Comparison of ENCODE assay signal across 8 cellular contexts in the genomic region with DNA sequence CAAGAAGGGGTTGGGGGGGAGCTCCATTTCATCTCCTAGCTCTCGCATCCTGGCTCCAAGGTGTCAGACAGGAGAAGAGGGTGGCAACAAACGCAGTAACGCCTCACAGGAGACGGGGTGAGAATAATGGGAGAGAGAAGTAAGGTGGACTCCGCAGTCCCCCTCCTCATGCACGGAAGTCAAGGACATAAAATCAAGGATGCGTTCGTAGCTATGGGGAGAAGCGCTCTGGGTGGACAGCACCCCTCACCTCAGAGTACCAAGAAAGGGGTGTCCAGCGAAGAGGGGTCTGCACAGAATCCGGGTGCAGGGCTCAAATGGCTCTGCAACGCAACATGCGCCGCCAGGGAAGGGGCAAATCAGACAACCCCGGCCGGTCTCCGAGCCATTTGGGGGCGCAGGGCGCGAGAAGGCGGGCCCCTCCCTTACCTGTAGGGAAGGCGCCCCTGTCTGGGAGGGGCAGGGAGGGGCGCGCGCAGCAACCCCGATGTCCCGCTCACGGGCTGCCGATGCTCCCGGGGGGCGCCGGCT. TPM values are rescaled to one million over a fixed set of nuclear protein-coding genes. Genes with fewer than 3 reads are reported as not detected.
DNase-seq lines count a peak whose midpoint lies in the region; ATAC-seq and TF ChIP-seq lines count a peak whose summit lies in the region.

No MANE protein-coding gene starts in this region.

- H3K27me3 ChIP-seq in BLaER1 (no peaks in the 10 kb centered on the region), MG63 (no peaks in the 10 kb centered on the region), body of pancreas (no peaks in the 10 kb centered on the region), mesendoderm (ENCODE audit: insufficient read depth, low read length, poor library complexity) (no peaks in the 10 kb centered on the region), upper lobe of left lung (no peaks in the 10 kb centered on the region)

- peak; percentile 19 for ATAC-seq in GM21447 (IDR thresholded peaks at IDR 0.05; ENCODE audit: unreplicated experiment)
- no peak for ATAC-seq in body of pancreas
- ATAC-seq in upper lobe of left lung (ENCODE audit: low FRiP score in 2 of 2) = no peak
- ATAC-seq in omental fat pad (ENCODE audit: low FRiP score) = no peak
- no peak for ATAC-seq in HG03095 (IDR thresholded peaks at IDR 0.05; ENCODE audit: unreplicated experiment)

- H3K56ac ChIP-seq in mesendoderm (ENCODE audit: low read length) = peak overlapping the region; percentile 89

- TF ChIP-seq POLR2A in body of pancreas (IDR thresholded peaks at IDR 0.05) = no peak
- TF ChIP-seq POLR2A in upper lobe of left lung (IDR thresholded peaks at IDR 0.05) = no peak

- TF ChIP-seq CTCF in body of pancreas (IDR thresholded peaks at IDR 0.05) (no peak), upper lobe of left lung (IDR thresholded peaks at IDR 0.05) (no peak), omental fat pad (IDR thresholded peaks at IDR 0.05) (no peak)

- peak overlapping the region; percentile 11 for H2BK120ac ChIP-seq in mesendoderm (ENCODE audit: low read depth, low read length)

- peaks cover 23% of the 10 kb centered on the region for H3K79me2 ChIP-seq in mesendoderm (ENCODE audit: control insufficient read depth, insufficient read depth, low read length)

- H3K4me2 ChIP-seq in BLaER1 (peak overlapping the region; percentile 95), mesendoderm (ENCODE audit: low read length) (peak overlapping the region; percentile 77)

- H2BK15ac ChIP-seq in mesendoderm (replicated peaks; ENCODE audit: low read depth) = no peak overlapping the region

- peak overlapping the region; percentile 99 for H3K4me3 ChIP-seq in BLaER1
- H3K4me3 ChIP-seq in MG63 = peak overlapping the region; percentile 61
- peak overlapping the region; percentile 43 to 77 for H3K4me3 ChIP-seq in body of pancreas
- H3K4me3 ChIP-seq in mesendoderm (ENCODE audit: low read length) = peak overlapping the region; percentile 70
- H3K4me3 ChIP-seq in upper lobe of left lung = peak overlapping the region; percentile 78 to 97 (median 90)

- no peak overlapping the region for H4K5ac ChIP-seq in mesendoderm (ENCODE audit: low read length)

- no peak overlapping the region for H2BK5ac ChIP-seq in mesendoderm (ENCODE audit: low read length)

- H3K27ac ChIP-seq in BLaER1 (peak overlapping the region; percentile 99), body of pancreas (peak overlapping the region; percentile 75 to 91 (median 86)), mesendoderm (ENCODE audit: low read depth, low read length) (peak overlapping the region; percentile 41), upper lobe of left lung (peak overlapping the region; percentile 94 to 99 (median 94))

- intact Hi-C loops in body of pancreas (cut with DNase I) = no loop called here

- H4K8ac ChIP-seq in mesendoderm (ENCODE audit: low read depth, low read length) = no peak overlapping the region

- H3K9ac ChIP-seq in BLaER1 = peak overlapping the region; percentile 98
- peak overlapping the region; percentile 80 for H3K9ac ChIP-seq in mesendoderm (ENCODE audit: low read length)

- 0 to 1% methylated on average over 11 to 32 of the region's 32 CpGs for WGBS in body of pancreas, 2 donors
- no CpG with 5 or more reads among the region's 32 CpGs for WGBS in mesendoderm (ENCODE audit: extremely low coverage, insufficient coverage, low lambda C conversion rate)
- WGBS in upper lobe of left lung, 2 donors = 2 to 4% methylated on average over 13 to 31 of the region's 32 CpGs

- H3K36me3 ChIP-seq in BLaER1 (peaks cover 22% of the 10 kb centered on the region; the same call in 1 of the 2 replicates), MG63 (no peaks in the 10 kb centered on the region), body of pancreas (replicated peaks in 1 of 2; ENCODE audit: insufficient read depth in 1 of 2, low read depth in 2 of 2) (no peaks in the 10 kb centered on the region), mesendoderm (ENCODE audit: control insufficient read depth, insufficient read depth, low read length) (no peaks in the 10 kb centered on the region), upper lobe of left lung (no peaks in the 10 kb centered on the region)

- no peak overlapping the region for H2AK5ac ChIP-seq in mesendoderm (ENCODE audit: low read length)

- H3K4ac ChIP-seq in mesendoderm (ENCODE audit: low read depth, low read length) = peak overlapping the region; percentile 4

- H3K18ac ChIP-seq in mesendoderm (ENCODE audit: low read length) = peak overlapping the region; percentile 77

- H3K9me3 ChIP-seq in BLaER1 (no peaks in the 10 kb centered on the region), MG63 (no peaks in the 10 kb centered on the region), body of pancreas (no peaks in the 10 kb centered on the region), upper lobe of left lung (no peaks in the 10 kb centered on the region)

- H4K20me1 ChIP-seq in BLaER1 = peaks cover 52% of the 10 kb centered on the region

- peaks cover 58% of the 10 kb centered on the region for H3K4me1 ChIP-seq in BLaER1
- peaks cover 44% of the 10 kb centered on the region for H3K4me1 ChIP-seq in body of pancreas
- H3K4me1 ChIP-seq in mesendoderm (ENCODE audit: control insufficient read depth, low read depth, low read length) = peaks cover 14% of the 10 kb centered on the region
- H3K4me1 ChIP-seq in upper lobe of left lung = peaks cover 30 to 53% (median 40%) of the 10 kb centered on the region in 4 donors

- H3K23ac ChIP-seq in mesendoderm (ENCODE audit: low read length) = no peak overlapping the region

- H3K79me1 ChIP-seq in mesendoderm (ENCODE audit: low read length) = peaks cover 18% of the 10 kb centered on the region

- no peak for TF ChIP-seq EP300 in upper lobe of left lung (IDR thresholded peaks at IDR 0.05)

- DNase-seq in MG63 (no peak), body of pancreas (peak in 1 of 4 donors; percentile 33), mesendoderm (peak; percentile 65), upper lobe of left lung (no peak), omental fat pad (ENCODE audit: low spot score) (no peak)

RNA-seq across cellular contexts. Expression of a gene that starts 0.6 kb away (rescaled TPM):
- 31.9 and 50.4 TPM in 2 replicates for total RNA-seq in MG63 (2014; rRNA removed; shearing (Covaris generic); ENCODE audit: low replicate concordance)
- total RNA-seq in body of pancreas (10 to 100 TPM; 25.4 to 45.7 TPM), upper lobe of left lung (100 to 1,000 TPM in 2 of 6 donors, 10 to 100 TPM in 4; 59.9 to 138 (median 64.9) TPM), omental fat pad (10 to 100 TPM; 52.5 to 91.9 (median 62.4) TPM)
- 21.7 TPM for polyA plus RNA-seq in mesendoderm (2013, experiment 1 of 2)
- 20.8 TPM for polyA plus RNA-seq in mesendoderm (2013, experiment 2 of 2)

RNA-seq across cellular contexts. Expression of a gene that starts 18.8 kb away (rescaled TPM):
- total RNA-seq in MG63 (2014; rRNA removed; shearing (Covaris generic); ENCODE audit: low replicate concordance) = 3.8 and 6.5 TPM in 2 replicates
- total RNA-seq in body of pancreas (under 1 TPM; 0.26 to 0.99 TPM), upper lobe of left lung (1 to 10 TPM in 4 of 6 donors, under 1 TPM in 2; 0.89 to 1.4 (median 1.0) TPM), omental fat pad (1 to 10 TPM; 1.0 to 5.2 (median 1.5) TPM)
- polyA plus RNA-seq in mesendoderm (2013, experiment 1 of 2) = 10.7 TPM
- polyA plus RNA-seq in mesendoderm (2013, experiment 2 of 2) = 10.4 TPM

RNA-seq across cellular contexts. Expression of a gene that starts 47.6 kb away (rescaled TPM):
- not detected in 2 replicates for total RNA-seq in MG63 (2014; rRNA removed; shearing (Covaris generic); ENCODE audit: low replicate concordance)
- total RNA-seq in body of pancreas = 10 to 100 TPM in 1 of 2 donors, 1 to 10 TPM in 1; 3.9 to 10.5 TPM
- not detected for polyA plus RNA-seq in mesendoderm (2013, experiment 1 of 2)
- not detected for polyA plus RNA-seq in mesendoderm (2013, experiment 2 of 2)
- under 1 TPM in 1 of 6 donors, not detected in 5; 0.11 TPM for total RNA-seq in upper lobe of left lung
- total RNA-seq in omental fat pad = under 1 TPM in 1 of 4 donors, not detected in 3; 0.19 TPM

RNA-seq across cellular contexts. Expression of a gene that starts 52.4 kb away (rescaled TPM):
- 9.4 and 22.8 TPM in 2 replicates for total RNA-seq in MG63 (2014; rRNA removed; shearing (Covaris generic); ENCODE audit: low replicate concordance)
- total RNA-seq in body of pancreas (10 to 100 TPM; 11.9 to 12.9 TPM), upper lobe of left lung (10 to 100 TPM; 16.8 to 63.0 (median 33.8) TPM), omental fat pad (10 to 100 TPM; 30.1 to 58.3 (median 39.0) TPM)
- 181 TPM for polyA plus RNA-seq in mesendoderm (2013, experiment 1 of 2)
- polyA plus RNA-seq in mesendoderm (2013, experiment 2 of 2) = 184 TPM

RNA-seq across cellular contexts. Expression of a gene that starts 56.4 kb away (rescaled TPM):
- 107 and 128 TPM in 2 replicates for total RNA-seq in MG63 (2014; rRNA removed; shearing (Covaris generic); ENCODE audit: low replicate concordance)
- total RNA-seq in body of pancreas (10 to 100 TPM; 14.8 to 19.4 TPM), upper lobe of left lung (10 to 100 TPM; 14.8 to 38.3 (median 33.6) TPM), omental fat pad (10 to 100 TPM; 24.6 to 52.9 (median 47.4) TPM)
- 147 TPM for polyA plus RNA-seq in mesendoderm (2013, experiment 1 of 2)
- polyA plus RNA-seq in mesendoderm (2013, experiment 2 of 2) = 143 TPM

Comparison
In these comparisons a context has a peak if more than half of its experiments do, and no peak if none do; other contexts are left out.
1. H3K27ac ChIP-seq: peak in every context shown above with its lines; median percentile 99 in BLaER1; 94 in upper lobe of left lung; 86 in body of pancreas; 41 in mesendoderm.